In genomic region chr17:40346061-40346767, GRCh38 we compare ENCODE assay signal across 8 cellular contexts. TPM values are rescaled to one million over a fixed set of nuclear protein-coding genes. Genes with fewer than 3 reads are reported as not detected.
DNase-seq lines count a peak whose midpoint lies in the region; ATAC-seq, FAIRE-seq and TF ChIP-seq lines count a peak whose summit lies in the region.

No MANE protein-coding gene starts in this region.

- H3K27me3 Mint-ChIP-seq in astrocyte (ENCODE audit: low read depth, unreplicated experiment): no peaks in the 10 kb centered on the region

- H3K4me2 ChIP-seq in HCT116 (ENCODE audit: low read length) (peak overlapping the region; percentile 82), astrocyte (ENCODE audit: low read length) (peak overlapping the region; percentile 95)

- RAD21 ChIA-PET in HCT116 (lab: Charles Lee; ENCODE audit: low non-redundant PET in 1 of 2, low total read pairs in 2 of 2, uncharacterized antibody in 2 of 2, unreplicated experiment in 2 of 2): interaction anchor here in 1 of 2 experiments (0.9 kb wide), 1 partner anchor 9 kb away, joined by 3 read pairs; no protein-coding TSS in a partner anchor

- H3K4me3 ChIP-seq in HCT116 (replicated peaks in 1 of 2; ENCODE audit: low read depth in 1 of 2, low read length in 2 of 2): no peak overlapping the region
- H3K4me3 ChIP-seq in astrocyte (ENCODE audit: insufficient read depth, low read depth, low read length): peak overlapping the region; percentile 63
- H3K4me3 ChIP-seq in kidney (ENCODE audit: low read length in 2 of 2): peak overlapping the region; percentile 81 to 91
- H3K4me3 ChIP-seq in skin epidermis: peak overlapping the region in 5 of 7 experiments; percentile 26 to 67 (median 58)

- TF ChIP-seq RAD21 in HCT116 (IDR thresholded peaks at IDR 0.05; ENCODE audit: low read depth): no peak

- intact Hi-C loops in HCT116 (cut with micrococcal nuclease): no loop called here
- intact Hi-C loops in kidney (cut with DNase I): no loop called here

- no peak for TF ChIP-seq CTCF in HCT116 (IDR thresholded peaks at IDR 0.05 in 2 of 3, conservative IDR thresholded peaks at IDR 0.05 in 1 of 3; ENCODE audit: borderline replicate concordance in 1 of 3, insufficient read depth in 1 of 3, low read depth in 2 of 3, low read length in 2 of 3)
- TF ChIP-seq CTCF in astrocyte (IDR thresholded peaks at IDR 0.05; ENCODE audit: insufficient read depth, low read depth, low read length): no peak
- no peak for TF ChIP-seq CTCF in kidney (IDR thresholded peaks at IDR 0.05; ENCODE audit: borderline replicate concordance, extremely low read depth, insufficient read depth)

- H3K9ac ChIP-seq in HCT116 (ENCODE audit: low read length): peak overlapping the region; percentile 62; the same call in 1 of the 2 replicates
- H3K9ac ChIP-seq in astrocyte (ENCODE audit: low read length): peak overlapping the region; percentile 88
- H3K9ac ChIP-seq in kidney (ENCODE audit: low read length in 2 of 2): peak overlapping the region; percentile 65 to 98

- H3K9me3 ChIP-seq in HCT116 (ENCODE audit: control insufficient read depth in 1 of 2, insufficient read depth in 1 of 2, low read depth in 1 of 2, low read length in 2 of 2): no peaks in the 10 kb centered on the region
- H3K9me3 ChIP-seq in astrocyte (ENCODE audit: insufficient read depth, low read depth, low read length): no peaks in the 10 kb centered on the region
- H3K9me3 ChIP-seq in kidney (ENCODE audit: control insufficient read depth in 1 of 2, low read length in 2 of 2): no peaks in the 10 kb centered on the region

- peak overlapping the region; percentile 93 for H3K4me3 Mint-ChIP-seq in astrocyte (ENCODE audit: unreplicated experiment)

- H3K4me1 ChIP-seq in HCT116 (ENCODE audit: control insufficient read depth in 1 of 2, insufficient read depth in 2 of 2, low read length in 2 of 2) (peaks cover 16 to 50% of the 10 kb centered on the region in 2 experiments), astrocyte (ENCODE audit: insufficient read depth, low read length) (peaks cover 82% of the 10 kb centered on the region), kidney (ENCODE audit: control insufficient read depth in 1 of 2, insufficient read depth in 1 of 2, low read depth in 1 of 2, low read length in 2 of 2) (peaks cover 57 to 74% of the 10 kb centered on the region in 2 donors)

- CTCF ChIA-PET in HCT116 (lab: Charles Lee): no interaction called here

- POLR2A ChIA-PET in HCT116 (lab: Charles Lee): interaction anchor here (0.6 kb wide), 1 partner anchor 57 kb away, joined by 3 read pairs; no protein-coding TSS in a partner anchor

- peaks cover 43% of the 10 kb centered on the region for H3K4me1 Mint-ChIP-seq in astrocyte (ENCODE audit: low read depth, unreplicated experiment)

- ATAC-seq in HCT116 (no peak), GM18505 (IDR thresholded peaks at IDR 0.05; ENCODE audit: unreplicated experiment) (no peak)

- H2AFZ ChIP-seq in HCT116 (ENCODE audit: low read depth, low read length, poor library complexity, severe bottlenecking) (no peak overlapping the region), astrocyte (ENCODE audit: low read depth, low read length) (no peak overlapping the region)

- H3K9me2 ChIP-seq in HCT116 (ENCODE audit: insufficient read depth): no peaks in the 10 kb centered on the region

- H3K27ac Mint-ChIP-seq in astrocyte (ENCODE audit: unreplicated experiment): peak overlapping the region; percentile 94

- peaks cover 62% of the 10 kb centered on the region; the same call in 1 of the 2 replicates for H3K79me2 ChIP-seq in HCT116 (ENCODE audit: insufficient read depth, low read length)
- H3K79me2 ChIP-seq in astrocyte (ENCODE audit: insufficient read depth, low read length): peaks cover 82% of the 10 kb centered on the region

- H3K36me3 ChIP-seq in HCT116 (ENCODE audit: control insufficient read depth in 1 of 2, insufficient read depth in 2 of 2, low read length in 2 of 2) (peaks cover 0 to 5% of the 10 kb centered on the region in 2 experiments; a peak in 3 of 4 replicates), astrocyte (ENCODE audit: insufficient read depth, low read length) (peaks cover 7% of the 10 kb centered on the region), kidney (ENCODE audit: control insufficient read depth in 1 of 2, insufficient read depth in 2 of 2, low read length in 2 of 2) (peaks cover 6 to 19% of the 10 kb centered on the region in 2 donors)

- H3K27me3 ChIP-seq in HCT116 (ENCODE audit: insufficient read depth, low read length): no peaks in the 10 kb centered on the region
- no peaks in the 10 kb centered on the region for H3K27me3 ChIP-seq in astrocyte (ENCODE audit: insufficient read depth, low read length)

- no TSS peak for BruUV-seq in HCT116 (replicated peaks; lab: Mats Ljungman, UMichigan)

- H3K27ac ChIP-seq in HCT116 (ENCODE audit: low read depth, low read length): peak overlapping the region; percentile 58
- peak overlapping the region; percentile 65 for H3K27ac ChIP-seq in astrocyte (ENCODE audit: low read depth, low read length)
- peak overlapping the region; percentile 93 to 95 for H3K27ac ChIP-seq in kidney (ENCODE audit: low read depth in 2 of 2, low read length in 2 of 2)
- peak overlapping the region in 19 of 21 experiments; percentile 15 to 96 (median 85) for H3K27ac ChIP-seq in skin epidermis

- H4K20me1 ChIP-seq in HCT116 (ENCODE audit: insufficient read depth) (no peaks in the 10 kb centered on the region), astrocyte (ENCODE audit: insufficient read depth, low read length) (peaks cover 64% of the 10 kb centered on the region)

- H3K9me3 Mint-ChIP-seq in astrocyte (ENCODE audit: unreplicated experiment): no peaks in the 10 kb centered on the region

- no peak for TF ChIP-seq POLR2A in HCT116 (IDR thresholded peaks at IDR 0.05; ENCODE audit: borderline replicate concordance, extremely low read depth, insufficient read depth, insufficient read length)
- no peak for TF ChIP-seq POLR2A in GM18505 (IDR thresholded peaks at IDR 0.05; ENCODE audit: borderline replicate concordance, extremely low read depth, insufficient read depth, insufficient read length)

- DNase-seq in HCT116 (ENCODE audit: low read depth, low spot score) (no peak), astrocyte (ENCODE audit: low read depth) (no peak), kidney (no peak), NCI-H128 (lab: John Stamatoyannopoulos, UW; ENCODE audit: unreplicated experiment) (no peak), inferior parietal cortex (ENCODE audit: extremely low spot score) (no peak)
- DNase-seq in stimulated activated naive CD4-positive, alpha-beta T cell treated with Interleukin-2 at 50 U/mL for 16 hours (lab: John Stamatoyannopoulos, UW): no peak

- FAIRE-seq in astrocyte (lab: Jason Lieb, UNC) (no peak), kidney (lab: Jason Lieb, UNC) (no peak)

- H3K36me3 Mint-ChIP-seq in astrocyte (ENCODE audit: low read depth, unreplicated experiment): peaks cover 5% of the 10 kb centered on the region

TF ChIP-seq in HCT116, 20 proteins besides CTCF, POLR2A, EP300 and RAD21:
- TF ChIP-seq ELF1 (IDR thresholded peaks at IDR 0.05; ENCODE audit: borderline replicate concordance, low read depth): no peak
- TF ChIP-seq SIN3A (IDR thresholded peaks at IDR 0.05; ENCODE audit: low read depth): no peak

RNA-seq across cellular contexts. Expression of gene GJD3, which starts 18.3 kb away (rescaled TPM):
- total RNA-seq in HCT116 (2021; ENCODE audit: unreplicated experiment): not detected
- 0.29 and 1.5 TPM in 2 replicates for polyA plus RNA-seq in HCT116 (2012)
- total RNA-seq in astrocyte: 0.34 and 0.43 TPM in 2 replicates
- 2.6 TPM for total RNA-seq in kidney
- polyA plus RNA-seq in kidney (ENCODE audit: insufficient read depth, low read depth, low replicate concordance): not detected

RNA-seq across cellular contexts. Expression of gene RARA, which starts 37.2 kb away (rescaled TPM):
- total RNA-seq in HCT116 (2021; ENCODE audit: unreplicated experiment) (35.1 TPM), astrocyte (37.6 and 38.8 TPM in 2 replicates), kidney (45.7 TPM)
- 38.1 and 46.6 TPM in 2 replicates for polyA plus RNA-seq in HCT116 (2012)
- polyA plus RNA-seq in kidney (ENCODE audit: insufficient read depth, low read depth, low replicate concordance): 22.5 TPM

RNA-seq across cellular contexts. Expression of gene CDC6, which starts 58.5 kb away (rescaled TPM):
- total RNA-seq in HCT116 (2021; ENCODE audit: unreplicated experiment) (117 TPM), astrocyte (6.4 and 14.4 TPM in 2 replicates), kidney (1.7 TPM)
- 37.2 and 38.7 TPM in 2 replicates for polyA plus RNA-seq in HCT116 (2012)
- 0.49 TPM for polyA plus RNA-seq in kidney (ENCODE audit: insufficient read depth, low read depth, low replicate concordance)

Comparison
In these comparisons a context has a peak if more than half of its experiments do, and no peak if none do; other contexts are left out.
1. H3K4me3 ChIP-seq: peak in astrocyte (single experiment), kidney (2 of 2) and skin epidermis (5 of 7); none in HCT116 (0 of 2).
2. Peak in every context shown above with its lines, with median percentiles within 50 percentile points of each other: H3K27ac ChIP-seq and H3K9ac ChIP-seq.